Comparison of ENCODE assay signal across 26 cellular contexts in the genomic region with DNA sequence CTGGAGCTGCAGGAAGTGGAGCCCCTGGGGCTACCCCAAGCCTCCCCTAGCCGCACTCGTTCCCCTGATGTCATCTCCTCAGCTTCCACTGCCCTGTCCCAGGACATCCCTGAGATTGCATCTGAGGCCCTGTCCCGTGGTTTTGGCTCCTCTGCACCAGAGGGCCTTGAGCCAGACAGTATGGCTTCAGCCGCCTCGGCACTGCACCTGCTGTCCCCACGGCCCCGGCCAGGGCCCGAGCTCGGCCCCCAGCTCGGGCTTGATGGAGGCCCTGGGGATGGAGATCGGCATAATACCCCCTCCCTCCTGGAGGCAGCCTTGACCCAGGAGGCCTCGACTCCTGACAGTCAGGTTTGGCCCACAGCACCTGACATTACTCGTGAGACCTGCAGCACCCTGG. TPM values are rescaled to one million over a fixed set of nuclear protein-coding genes. Genes with fewer than 3 reads are reported as not detected.
DNase-seq lines count a peak whose midpoint lies in the region; ATAC-seq and TF ChIP-seq lines count a peak whose summit lies in the region.
"Had no signal": no experiment of that assay in that cellular context is flagged by ENCODE, and none has a peak within 500 bp of the region (broad histone marks: within the 10 kb centered on the region; RNA-seq: fewer than 3 reads in every experiment).

No MANE protein-coding gene starts in this region.

- H3K4me2 ChIP-seq in osteoblast (ENCODE audit: insufficient read depth, low read length), result no peak overlapping the region

- TF ChIP-seq CTCF in left ventricle myocardium inferior (IDR thresholded peaks at IDR 0.05; ENCODE audit: borderline replicate concordance), result no peak
- no peak for TF ChIP-seq CTCF in dorsolateral prefrontal cortex (IDR thresholded peaks at IDR 0.05 in 54 of 56, conservative IDR thresholded peaks at IDR 0.05 in 2 of 56; ENCODE audit: low read depth in 1 of 56, partially characterized antibody in 56 of 56)
- TF ChIP-seq CTCF in osteoblast (IDR thresholded peaks at IDR 0.05; ENCODE audit: extremely low read depth, low read depth, low read length), result no peak

- no peaks in the 10 kb centered on the region for H3K27me3 ChIP-seq in left ventricle myocardium inferior (ENCODE audit: low read depth)
- no peaks in the 10 kb centered on the region for H3K27me3 ChIP-seq in dorsolateral prefrontal cortex
- H3K27me3 ChIP-seq in osteoblast (ENCODE audit: insufficient read depth, low read length), result no peaks in the 10 kb centered on the region

- H3K36me3 ChIP-seq in left ventricle myocardium inferior, result peaks cover 85% of the 10 kb centered on the region
- H3K36me3 ChIP-seq in osteoblast (ENCODE audit: insufficient read depth, low read length), result peaks cover 83% of the 10 kb centered on the region

- intact Hi-C loops in left ventricle myocardium inferior (cut with micrococcal nuclease) (no loop called here), Right ventricle myocardium superior (cut with DNase I) (no loop called here), dorsolateral prefrontal cortex (cut with DNase I) (loop anchor here in 1 of 2 donors (5.0 kb wide), 1 partner anchor 33 kb away; the partner anchor contains the start of genes CENPT and NUTF2)

- H2AFZ ChIP-seq in osteoblast (ENCODE audit: low read length), result no peak overlapping the region

- H3K27ac ChIP-seq in left ventricle myocardium inferior (replicated peaks) (peak overlapping the region; percentile 93), dorsolateral prefrontal cortex (peak overlapping the region in 44 of 59 donors; percentile 25 to 98 (median 92)), osteoblast (ENCODE audit: low read depth, low read length) (no peak overlapping the region), substantia nigra (ENCODE audit: low read depth, low read length, poor library complexity, severe bottlenecking) (peak overlapping the region; percentile 87)

- DNase-seq in left ventricle myocardium inferior, result no peak
- DNase-seq in Right ventricle myocardium superior, result no peak
- DNase-seq in dorsolateral prefrontal cortex, result no peak
- peak; percentile 44 for DNase-seq in osteoblast (ENCODE audit: insufficient read length, low spot score, missing footprints)
- DNase-seq in substantia nigra (lab: John Stamatoyannopoulos, UW), result peak in 1 of 49 donors; percentile 9
- no peak for DNase-seq in stimulated activated CD4-positive, alpha-beta T cell treated with anti-CD3 and anti-CD28 coated beads, Interleukin-1b, Interleukin-23, amount 100 ng/mL, for 48 hours
- DNase-seq: AML-193; CD4-positive, alpha-beta memory T cell; DMS 273 treated with DMSO at 0.1 percent for 48 hours; DMS79; EL; GDM1; Karpas-422; NCI-H1092 treated with DMSO at 0.1 percent for 48 hours; NCI-H1436; NCI-H187; NCI-H2081 treated with DMSO at 0.1 percent for 48 hours; NCI-H2171; NCI-H226; NCI-H510A; NCI-H69; RPMI8226; SHP77 had no signal

- H3K4me3 ChIP-seq in left ventricle myocardium inferior (no peak overlapping the region), dorsolateral prefrontal cortex (no peak overlapping the region), osteoblast (ENCODE audit: insufficient read depth, low read length) (no peak overlapping the region)

- H3K9me3 ChIP-seq in left ventricle myocardium inferior (replicated peaks) (no peaks in the 10 kb centered on the region), osteoblast (ENCODE audit: low read depth, low read length) (no peaks in the 10 kb centered on the region)

- H3K79me2 ChIP-seq in osteoblast (ENCODE audit: insufficient read depth, low read length), result peaks cover 25% of the 10 kb centered on the region

- H4K20me1 ChIP-seq in osteoblast (ENCODE audit: insufficient read depth, low read length), result peaks cover 47% of the 10 kb centered on the region

- H3K4me1 ChIP-seq in left ventricle myocardium inferior, result peaks cover 67% of the 10 kb centered on the region
- peaks cover 8% of the 10 kb centered on the region for H3K4me1 ChIP-seq in osteoblast (ENCODE audit: insufficient read depth, low read length)

- ATAC-seq in Right ventricle myocardium superior (ENCODE audit: poor library complexity) (no peak), HG02973 (IDR thresholded peaks at IDR 0.05; ENCODE audit: unreplicated experiment) (no peak), GM19023 (IDR thresholded peaks at IDR 0.05; ENCODE audit: unreplicated experiment) (no peak)

RNA-seq across cellular contexts. Expression of gene NRN1L, which starts 4.1 kb away (rescaled TPM):
- total RNA-seq in left ventricle myocardium inferior (0.49 TPM), Right ventricle myocardium superior (not detected), dorsolateral prefrontal cortex (10 to 100 TPM in 1 of 120 experiments, 1 to 10 TPM in 97, under 1 TPM in 6, not detected in 16; 0.72 to 11.5 (median 2.6) TPM), osteoblast (0.29 TPM in 1 of 2 replicates, not detected in the other)
- total RNA-seq: SK-MEL-5 had no signal

RNA-seq across cellular contexts. Expression of gene EDC4, which starts 7.7 kb away (rescaled TPM):
- total RNA-seq in left ventricle myocardium inferior, result 33.2 TPM
- 30.6 TPM for total RNA-seq in Right ventricle myocardium superior
- total RNA-seq in dorsolateral prefrontal cortex, result 10 to 100 TPM; 46.0 to 96.6 (median 69.2) TPM
- 45.7 and 60.8 TPM in 2 replicates for total RNA-seq in osteoblast

RNA-seq across cellular contexts. Expression of gene PSKH1, which starts 12.5 kb away (rescaled TPM):
- total RNA-seq in left ventricle myocardium inferior (19.5 TPM), Right ventricle myocardium superior (16.6 TPM), dorsolateral prefrontal cortex (10 to 100 TPM; 10.9 to 28.1 (median 18.3) TPM), osteoblast (16.8 and 18.5 TPM in 2 replicates)

RNA-seq across cellular contexts. Expression of gene CENPT, which starts 33.1 kb away (rescaled TPM):
- 20.2 TPM for total RNA-seq in left ventricle myocardium inferior
- total RNA-seq in Right ventricle myocardium superior, result 20.6 TPM
- total RNA-seq in dorsolateral prefrontal cortex, result 10 to 100 TPM; 40.0 to 88.4 (median 54.9) TPM
- 24.2 and 25.6 TPM in 2 replicates for total RNA-seq in osteoblast

RNA-seq across cellular contexts. Expression of gene NUTF2, which starts 33.9 kb away (rescaled TPM):
- total RNA-seq in left ventricle myocardium inferior (73.6 TPM), Right ventricle myocardium superior (76.7 TPM), dorsolateral prefrontal cortex (10 to 100 TPM; 51.7 to 88.9 (median 72.2) TPM), osteoblast (203 TPM in 2 replicates)
